ENCODE assay signal across 9 cellular contexts in genomic region chr9:21813575-21814473, GRCh38. TPM values are rescaled to one million over a fixed set of nuclear protein-coding genes. Genes with fewer than 3 reads are reported as not detected.
DNase-seq lines count a peak whose midpoint lies in the region; ATAC-seq and TF ChIP-seq lines count a peak whose summit lies in the region.
"Had no signal": no experiment of that assay in that cellular context is flagged by ENCODE, and none has a peak within 500 bp of the region (broad histone marks: within the 10 kb centered on the region; RNA-seq: fewer than 3 reads in every experiment).

No MANE protein-coding gene starts in this region.

- no peaks in the 10 kb centered on the region for H3K27me3 ChIP-seq in AG04450 (ENCODE audit: control insufficient read depth, insufficient read depth, low read length)
- H3K27me3 ChIP-seq in naive thymus-derived CD4-positive, alpha-beta T cell (ENCODE audit: control insufficient read depth in 2 of 2, insufficient read depth in 2 of 2, low read length in 2 of 2) = no peaks in the 10 kb centered on the region
- H3K27me3 ChIP-seq in vagina = no peaks in the 10 kb centered on the region

- CTCF ChIA-PET in AG04450 (lab: Charles Lee) = interaction anchor here (0.6 to 12.8 kb wide), 69 partner anchors 9 to 694 kb away, joined by 3 to 235 read pairs (median 5); partner anchors contain the start of genes CDKN2A, CDKN2B and CDKN2B-AS1
- CTCF ChIA-PET in naive thymus-derived CD4-positive, alpha-beta T cell (lab: Charles Lee) = interaction anchor here (0.7 to 9.1 kb wide), 19 partner anchors 8 to 638 kb away, joined by 3 to 108 read pairs (median 4); partner anchors contain the start of gene CDKN2B

- H3K4me3 ChIP-seq in AG04450 (ENCODE audit: low read depth, low read length) (no peak overlapping the region), vagina (no peak overlapping the region)
- H3K4me3 ChIP-seq in naive thymus-derived CD4-positive, alpha-beta T cell (ENCODE audit: low read length) = no peak overlapping the region
- H3K4me3 ChIP-seq: skin epidermis had no signal

- ATAC-seq in GM18498 (IDR thresholded peaks at IDR 0.05; ENCODE audit: unreplicated experiment) (peak; percentile 60), HG03175 (IDR thresholded peaks at IDR 0.05; ENCODE audit: unreplicated experiment) (peak; percentile 51)
- peak; percentile 77 for ATAC-seq in naive thymus-derived CD4-positive, alpha-beta T cell

- DNase-seq in AG04450 (ENCODE audit: low read depth, low spot score) (peak; percentile 68), NCI-H446 (lab: John Stamatoyannopoulos, UW) (peak; percentile 78 to 86), erythroblast (lab: John Stamatoyannopoulos, UW) (peak; percentile 81 to 87), vagina (ENCODE audit: extremely low spot score in 2 of 2) (no peak)
- DNase-seq in activated CD4-positive, alpha-beta T cell treated with anti-CD3 and anti-CD28 coated beads, Interleukin-2, amount 50 U/mL, for 4 hours = peak; percentile 50
- DNase-seq in naive thymus-derived CD4-positive, alpha-beta T cell = peak in 7 of 9 donors; percentile 48 to 71 (median 63)

- peak; percentile 80 for TF ChIP-seq CTCF in AG04450 (IDR thresholded peaks at IDR 0.05; ENCODE audit: low read depth, low read length)
- TF ChIP-seq CTCF in vagina (IDR thresholded peaks at IDR 0.05) = peak; percentile 50 to 80 (median 72)

- H3K9me3 ChIP-seq in AG04450 (ENCODE audit: control insufficient read depth, insufficient read depth, low read length) = no peaks in the 10 kb centered on the region
- no peaks in the 10 kb centered on the region for H3K9me3 ChIP-seq in naive thymus-derived CD4-positive, alpha-beta T cell (ENCODE audit: control insufficient read depth in 2 of 3, low read length in 3 of 3)
- no peaks in the 10 kb centered on the region for H3K9me3 ChIP-seq in vagina

- peak overlapping the region in 7 of 9 donors; percentile 6 to 81 (median 42) for H3K27ac Mint-ChIP-seq in naive thymus-derived CD4-positive, alpha-beta T cell

- H3K4me1 ChIP-seq in naive thymus-derived CD4-positive, alpha-beta T cell (ENCODE audit: control insufficient read depth in 2 of 2, insufficient read depth in 2 of 2, low read length in 2 of 2) = peaks cover 7 to 12% of the 10 kb centered on the region in 2 donors
- peaks cover 37% of the 10 kb centered on the region for H3K4me1 ChIP-seq in vagina

- H3K9me3 Mint-ChIP-seq in naive thymus-derived CD4-positive, alpha-beta T cell = no peaks in the 10 kb centered on the region

- H3K27ac ChIP-seq in AG04450 (ENCODE audit: low read depth, low read length) (no peak overlapping the region), vagina (peak overlapping the region; percentile 42)
- no peak overlapping the region for H3K27ac ChIP-seq in naive thymus-derived CD4-positive, alpha-beta T cell (ENCODE audit: low read depth, low read length)

- POLR2A ChIA-PET in AG04450 (lab: Yijun Ruan, JAX) = interaction anchor here (1.0 kb wide), 1 partner anchor 195 kb away, joined by 4 read pairs; the partner anchor contains the start of gene CDKN2B
- POLR2A ChIA-PET in naive thymus-derived CD4-positive, alpha-beta T cell (lab: Charles Lee) = interaction anchor here (0.7 to 1.4 kb wide), 2 partner anchors 10 to 766 kb away, joined by 3 to 7 read pairs; no protein-coding TSS in a partner anchor

- no peak overlapping the region for H3K4me3 Mint-ChIP-seq in naive thymus-derived CD4-positive, alpha-beta T cell

- TF ChIP-seq POLR2A in erythroblast (IDR thresholded peaks at IDR 0.05; ENCODE audit: low read length) (no peak), vagina (IDR thresholded peaks at IDR 0.05) (no peak)

- peaks cover 5 to 41% (median 36%) of the 10 kb centered on the region in 5 donors for H3K36me3 Mint-ChIP-seq in naive thymus-derived CD4-positive, alpha-beta T cell

- H3K27me3 Mint-ChIP-seq in naive thymus-derived CD4-positive, alpha-beta T cell = no peaks in the 10 kb centered on the region

- intact Hi-C loops in naive thymus-derived CD4-positive, alpha-beta T cell (cut with micrococcal nuclease) = loop anchor here (1.0 kb wide), 10 partner anchors 11 to 638 kb away; no protein-coding TSS in a partner anchor
- intact Hi-C loops in vagina (cut with DNase I) = loop anchor here (5.0 kb wide), 1 partner anchor 433 kb away; no protein-coding TSS in a partner anchor

- H3K36me3 ChIP-seq in naive thymus-derived CD4-positive, alpha-beta T cell (ENCODE audit: control insufficient read depth in 2 of 3, insufficient read depth in 3 of 3, low read length in 3 of 3) = peaks cover 0 to 44% (median 8%) of the 10 kb centered on the region in 3 experiments
- H3K36me3 ChIP-seq in vagina = peaks cover 0 to 44% of the 10 kb centered on the region in 2 donors

- H3K4me1 Mint-ChIP-seq in naive thymus-derived CD4-positive, alpha-beta T cell = peaks cover 6 to 37% (median 16%) of the 10 kb centered on the region in 7 donors

RNA-seq across cellular contexts. Expression of gene MTAP, which starts 11.4 kb away (rescaled TPM):
- 21.7 and 26.1 TPM in 2 replicates for polyA plus RNA-seq in AG04450 (2011; rRNA removed)
- 25.3 and 28.9 TPM in 2 replicates for polyA minus RNA-seq in AG04450 (2011; rRNA and poly(A)+ RNA removed)
- 10 to 100 TPM; 29.0 to 50.7 (median 43.2) TPM for total RNA-seq in naive thymus-derived CD4-positive, alpha-beta T cell
- 10 to 100 TPM; 13.1 to 20.3 TPM for polyA plus RNA-seq in naive thymus-derived CD4-positive, alpha-beta T cell
- total RNA-seq in vagina = 19.9 TPM

Comparison
In these comparisons a context has a peak if more than half of its experiments do, and no peak if none do; other contexts are left out.
1. DNase-seq: peak in AG04450 (single experiment), NCI-H446 (2 of 2), activated CD4-positive, alpha-beta T cell treated with anti-CD3 and anti-CD28 coated beads, Interleukin-2, amount 50 U/mL, for 4 hours (2 of 2), erythroblast (2 of 2) and naive thymus-derived CD4-positive, alpha-beta T cell (7 of 9); none in vagina (0 of 2).
2. Peak in every context shown above with its lines, with median percentiles within 50 percentile points of each other: ATAC-seq.